Comparison of ENCODE assay signal across 13 cellular contexts in the genomic region with DNA sequence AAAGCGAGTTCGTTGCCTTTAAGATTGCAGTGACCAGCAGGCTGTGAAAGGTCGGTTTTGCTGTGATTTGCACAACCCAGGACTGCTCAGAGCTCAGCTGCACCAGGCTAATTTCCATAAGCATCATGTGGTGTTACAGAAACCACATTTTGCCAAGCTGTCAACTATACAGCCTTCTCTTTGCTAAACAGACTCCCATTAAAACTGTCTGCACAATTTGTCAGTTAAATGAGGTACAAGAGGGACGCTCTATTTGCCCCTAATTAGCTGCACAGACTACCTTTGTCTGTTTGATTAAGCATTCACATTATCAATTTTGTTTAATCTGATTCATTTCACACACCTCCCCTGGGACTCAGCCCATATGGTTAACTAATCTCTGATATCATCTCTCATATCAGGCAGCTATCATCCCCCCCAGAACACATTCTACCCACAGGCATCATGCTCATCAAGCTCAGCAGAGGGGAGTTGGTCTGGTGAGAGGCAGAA.
A peak's percentile ranks its signal among the peaks of the same experiment; 100 is the strongest.
DNase-seq lines count a peak whose midpoint lies in the region; ATAC-seq, FAIRE-seq and TF ChIP-seq lines count a peak whose summit lies in the region.
"Had no signal": no experiment of that assay in that cellular context is flagged by ENCODE, and none has a peak within 500 bp of the region (broad histone marks: within the 10 kb centered on the region; RNA-seq: fewer than 3 reads in every experiment).

No MANE protein-coding gene starts in this region.

- TF ChIP-seq POLR2A in GM12878 (IDR thresholded peaks at IDR 0.05; ENCODE audit: low read depth, low read length) (no peak), erythroblast (IDR thresholded peaks at IDR 0.05; ENCODE audit: low read length) (no peak)

- TF ChIP-seq EP300 in GM12878 (IDR thresholded peaks at IDR 0.05; ENCODE audit: borderline replicate concordance in 1 of 2, control insufficient read depth in 1 of 2, low read depth in 2 of 2, low read length in 2 of 2): no peak

- POLR2A ChIA-PET in GM12878 (lab: Charles Lee): no interaction called here

- no peaks in the 10 kb centered on the region for H3K79me2 ChIP-seq in GM12878 (ENCODE audit: control insufficient read depth, insufficient read depth, low read length)

- FAIRE-seq in GM12878 (lab: Jason Lieb, UNC): peak; percentile 66

- no peak overlapping the region for H3K9ac ChIP-seq in GM12878 (ENCODE audit: control insufficient read depth, insufficient read depth, low read length)

- H3K4me3 ChIP-seq in GM12878 (no peak overlapping the region), brain microvascular endothelial cell (ENCODE audit: low read depth, low read length) (no peak overlapping the region)
- H3K4me3 ChIP-seq: esophagus muscularis mucosa had no signal

- 10% methylated on average over 4 of the region's 4 CpGs for WGBS in GM12878 (ENCODE audit: insufficient coverage, insufficient replicate concordance, low lambda C conversion rate, missing lambda C conversion rate)

- intact Hi-C loops in GM12878 (cut with micrococcal nuclease; ENCODE audit: unreplicated experiment): no loop called here

- no peak for TF ChIP-seq CTCF in GM12878 (IDR thresholded peaks at IDR 0.05 in 2 of 3, conservative IDR thresholded peaks at IDR 0.05 in 1 of 3; ENCODE audit: control insufficient read depth in 2 of 3, extremely low read depth in 1 of 3, insufficient read depth in 1 of 3, low read depth in 3 of 3, low read length in 3 of 3)
- TF ChIP-seq CTCF in brain microvascular endothelial cell (IDR thresholded peaks at IDR 0.05; ENCODE audit: low read depth, low read length, missing control alignments): no peak

- H3K4me2 ChIP-seq in GM12878 (ENCODE audit: control insufficient read depth, insufficient read depth): peak overlapping the region; percentile 54

- SMC1A ChIA-PET in GM12878 (lab: Charles Lee; ENCODE audit: uncharacterized antibody, unreplicated experiment): interaction anchor here (0.7 to 2.1 kb wide), 8 partner anchors 10 to 207 kb away, joined by 3 to 5 read pairs (median 3); no protein-coding TSS in a partner anchor

- no peak for TF ChIP-seq RAD21 in GM12878 (IDR thresholded peaks at IDR 0.05; ENCODE audit: insufficient read depth, low read depth, low read length)

- H2AFZ ChIP-seq in GM12878 (ENCODE audit: control insufficient read depth, low read depth, low read length): peak overlapping the region; percentile 47

- H4K20me1 ChIP-seq in GM12878 (ENCODE audit: control insufficient read depth, insufficient read depth): no peaks in the 10 kb centered on the region

- in situ Hi-C loops in GM12878 (cut with MboI): no loop called here
- in situ Hi-C loops in brain microvascular endothelial cell (cut with HindIII; ENCODE audit: low pct_ligation_motif_present, low sequenced_read_pairs): no loop called here

- BruUV-seq in GM12878 (replicated peaks; lab: Mats Ljungman, UMichigan): no TSS peak

- RAD21 ChIA-PET in GM12878 (lab: Charles Lee; ENCODE audit: unreplicated experiment): interaction anchor here (0.9 to 1.7 kb wide), 4 partner anchors 8 to 210 kb away, joined by 3 to 5 read pairs (median 4); no protein-coding TSS in a partner anchor

- DNase-seq in GM12878 (ENCODE audit: low read depth, low spot score) (peak; percentile 16), erythroblast (lab: John Stamatoyannopoulos, UW) (no peak), UCSD-AML1 (lab: John Stamatoyannopoulos, UW; ENCODE audit: unreplicated experiment) (no peak), brain microvascular endothelial cell (no peak)
- DNase-seq: activated naive CD4-positive, alpha-beta T cell treated with anti-CD3 and anti-CD28 coated beads for 36 hours; C1 segment of cervical spinal cord; NCI-H1105; right cardiac atrium had no signal

- 0 out of 4 replicates have a peak, but pooled peaks cover 0 to 4% of the 10 kb centered on the region in 2 experiments for H3K27me3 ChIP-seq in GM12878 (replicated peaks in 1 of 2; ENCODE audit: control insufficient read depth in 2 of 2, insufficient read depth in 2 of 2, low read length in 1 of 2)
- no peaks in the 10 kb centered on the region for H3K27me3 ChIP-seq in brain microvascular endothelial cell (replicated peaks)
- H3K27me3 ChIP-seq: esophagus muscularis mucosa had no signal

- H3K9me3 ChIP-seq in GM12878 (replicated peaks; ENCODE audit: control insufficient read depth, insufficient read depth, low read length): no peaks in the 10 kb centered on the region
- H3K9me3 ChIP-seq: esophagus muscularis mucosa had no signal

- peak; percentile 88 for ATAC-seq in GM18498 (IDR thresholded peaks at IDR 0.05; ENCODE audit: unreplicated experiment)
- ATAC-seq in GM21390 (IDR thresholded peaks at IDR 0.05; ENCODE audit: unreplicated experiment): peak; percentile 77
- ATAC-seq in HG03196 (IDR thresholded peaks at IDR 0.05; ENCODE audit: unreplicated experiment): peak; percentile 66
- peak; percentile 84 for ATAC-seq in GM12878
- no peak for ATAC-seq in HG03108 (IDR thresholded peaks at IDR 0.05; ENCODE audit: unreplicated experiment)
- ATAC-seq: right cardiac atrium had no signal

- H3K36me3 ChIP-seq in GM12878 (ENCODE audit: control insufficient read depth in 2 of 2, insufficient read depth in 2 of 2, low read length in 1 of 2) (no peaks in the 10 kb centered on the region), brain microvascular endothelial cell (replicated peaks) (no peaks in the 10 kb centered on the region)
- H3K36me3 ChIP-seq: esophagus muscularis mucosa had no signal

- H3K27ac ChIP-seq in GM12878 (ENCODE audit: control insufficient read depth, insufficient read depth): no peak overlapping the region
- H3K27ac ChIP-seq in brain microvascular endothelial cell: no peak overlapping the region
- H3K27ac ChIP-seq: esophagus muscularis mucosa had no signal

- H3K4me1 ChIP-seq in GM12878 (ENCODE audit: control insufficient read depth, insufficient read depth, low read length): peaks cover 22% of the 10 kb centered on the region
- H3K4me1 ChIP-seq: esophagus muscularis mucosa had no signal

- CTCF ChIA-PET in GM12878 (lab: Yijun Ruan, JAX): interaction anchor here (0.5 to 1.2 kb wide), 5 partner anchors 17 to 197 kb away, joined by 3 to 6 read pairs (median 3); no protein-coding TSS in a partner anchor

TF ChIP-seq in GM12878, 131 proteins besides CTCF, POLR2A, EP300 and RAD21:
- TF ChIP-seq ZSCAN29 (IDR thresholded peaks at IDR 0.05) (0 out of 2 replicates have a peak, but pooled peaks have one; percentile 11), MEF2B (IDR thresholded peaks at IDR 0.05; ENCODE audit: partially characterized antibody, poor library complexity, severe bottlenecking) (peak; percentile 84), POU2F2 (IDR thresholded peaks at IDR 0.05; ENCODE audit: borderline replicate concordance, low read depth, low read length) (peak; percentile 19; the same call in 1 of the 3 replicates), IKZF2 (IDR thresholded peaks at IDR 0.05) (0 out of 4 replicates have a peak, but pooled peaks have one; percentile 21 to 33), RUNX3 (IDR thresholded peaks at IDR 0.05; ENCODE audit: low read length) (peak; percentile 46), RCOR1 (conservative IDR thresholded peaks at IDR 0.05; ENCODE audit: low read depth, low read length) (peak; percentile 72; the same call in 1 of the 2 replicates), MTA2 (IDR thresholded peaks at IDR 0.05; ENCODE audit: low read depth) (peak; percentile 73), SREBF2 (IDR thresholded peaks at IDR 0.05; ENCODE audit: low read length) (no peak), BMI1 (IDR thresholded peaks at IDR 0.05; ENCODE audit: borderline replicate concordance) (0 out of 2 replicates have a peak, but pooled peaks have one; percentile 9), RAD51 (IDR thresholded peaks at IDR 0.05) (peak; percentile 54; the same call in 1 of the 2 replicates), FOXK2 (IDR thresholded peaks at IDR 0.05) (no peak), ATF7 (IDR thresholded peaks at IDR 0.05; ENCODE audit: low read depth) (0 out of 2 replicates have a peak, but pooled peaks have one; percentile 10), NR2F1 (conservative IDR thresholded peaks at IDR 0.05) (0 out of 2 replicates have a peak, but pooled peaks have one; percentile 26)
- TF ChIP-seq, protein P1, sequence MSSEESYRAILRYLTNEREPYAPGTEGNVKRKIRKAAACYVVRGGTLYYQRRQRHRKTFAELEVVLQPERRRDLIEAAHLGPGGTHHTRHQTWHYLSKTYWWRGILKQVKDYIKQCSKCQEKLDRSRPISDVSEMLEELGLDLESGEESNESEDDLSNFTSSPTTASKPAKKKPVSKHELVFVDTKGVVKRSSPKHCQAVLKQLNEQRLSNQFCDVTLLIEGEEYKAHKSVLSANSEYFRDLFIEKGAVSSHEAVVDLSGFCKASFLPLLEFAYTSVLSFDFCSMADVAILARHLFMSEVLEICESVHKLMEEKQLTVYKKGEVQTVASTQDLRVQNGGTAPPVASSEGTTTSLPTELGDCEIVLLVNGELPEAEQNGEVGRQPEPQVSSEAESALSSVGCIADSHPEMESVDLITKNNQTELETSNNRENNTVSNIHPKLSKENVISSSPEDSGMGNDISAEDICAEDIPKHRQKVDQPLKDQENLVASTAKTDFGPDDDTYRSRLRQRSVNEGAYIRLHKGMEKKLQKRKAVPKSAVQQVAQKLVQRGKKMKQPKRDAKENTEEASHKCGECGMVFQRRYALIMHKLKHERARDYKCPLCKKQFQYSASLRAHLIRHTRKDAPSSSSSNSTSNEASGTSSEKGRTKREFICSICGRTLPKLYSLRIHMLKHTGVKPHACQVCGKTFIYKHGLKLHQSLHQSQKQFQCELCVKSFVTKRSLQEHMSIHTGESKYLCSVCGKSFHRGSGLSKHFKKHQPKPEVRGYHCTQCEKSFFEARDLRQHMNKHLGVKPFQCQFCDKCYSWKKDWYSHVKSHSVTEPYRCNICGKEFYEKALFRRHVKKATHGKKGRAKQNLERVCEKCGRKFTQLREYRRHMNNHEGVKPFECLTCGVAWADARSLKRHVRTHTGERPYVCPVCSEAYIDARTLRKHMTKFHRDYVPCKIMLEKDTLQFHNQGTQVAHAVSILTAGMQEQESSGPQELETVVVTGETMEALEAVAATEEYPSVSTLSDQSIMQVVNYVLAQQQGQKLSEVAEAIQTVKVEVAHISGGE (CRISPR knock-in tag; IDR thresholded peaks at IDR 0.05): no peak
TF ChIP-seq in GM12878: peak in this region for 11.
